27 cellular contexts compared by ENCODE assay signal in the genomic region with DNA sequence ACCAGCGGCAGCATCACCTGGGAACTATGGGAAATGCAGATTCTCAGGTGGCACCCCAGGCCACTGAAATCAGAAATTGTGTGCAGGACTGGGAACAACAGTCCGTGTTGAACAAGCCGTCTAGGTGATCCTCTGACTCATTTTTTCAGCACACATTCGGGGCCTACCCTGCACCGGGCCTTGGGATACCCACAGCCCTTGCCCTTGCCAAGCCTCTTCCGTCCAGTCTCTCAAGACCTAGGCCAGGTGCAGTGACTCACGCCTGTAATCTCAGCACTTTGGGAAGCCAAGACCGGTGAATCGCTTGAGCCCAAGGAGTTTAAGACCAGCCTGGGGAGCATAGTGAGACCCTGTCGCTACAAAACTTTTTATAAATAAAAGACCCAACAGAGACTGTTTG. TPM values are rescaled to one million over a fixed set of nuclear protein-coding genes. Genes with fewer than 3 reads are reported as not detected.
DNase-seq lines count a peak whose midpoint lies in the region; ATAC-seq and TF ChIP-seq lines count a peak whose summit lies in the region.
"Had no signal": no experiment of that assay in that cellular context is flagged by ENCODE, and none has a peak within 500 bp of the region (broad histone marks: within the 10 kb centered on the region; RNA-seq: fewer than 3 reads in every experiment).

No MANE protein-coding gene starts in this region.

- DNase-seq in stimulated activated naive CD8-positive, alpha-beta T cell treated with anti-CD3 and anti-CD28 coated beads, Interleukin-15, amount 100 ng/mL, for 72 hours, result no peak
- DNase-seq in activated B cell treated with CpG ODN at 0.5 μM for 24 hours (no peak), mesenchymal stem cell (no peak), upper lobe of left lung (no peak), WTC11 (ENCODE audit: low spot score) (no peak), GM19238 (ENCODE audit: insufficient read length, low spot score) (no peak)
- DNase-seq: activated CD4-positive, CD25-positive, alpha-beta regulatory T cell; activated CD8-positive, alpha-beta memory T cell treated with anti-CD3 and anti-CD28 coated beads, Interleukin-2, amount 10 ng/mL, durations not matched to agents 7 days and 5 days; Calu3; central memory CD4-positive, alpha-beta T cell; cortex of kidney; DMS79 treated with DMSO at 0.1 percent for 48 hours; erythroblast; HFFc6; NCI-H1694; NCI-H446; NCI-H774; occipital lobe; psoas muscle; SJCRH30; stimulated activated CD4-positive, alpha-beta T cell treated with anti-CD3 and anti-CD28 coated beads, Interleukin-12 subunit alpha, Interleukin-12 subunit beta, amount 100 ng/mL, for 4 hours; stimulated activated CD4-positive, alpha-beta T cell treated with anti-CD3 and anti-CD28 coated beads, Interleukin-2, amount 100 ng/mL, for 48 hours; substantia nigra had no signal

- TF ChIP-seq CTCF in activated B cell treated with CpG ODN at 0.5 μM for 24 hours (IDR thresholded peaks at IDR 0.05) (no peak), upper lobe of left lung (IDR thresholded peaks at IDR 0.05) (no peak), WTC11 (IDR thresholded peaks at IDR 0.05) (no peak)

- H2BK5ac ChIP-seq in mesenchymal stem cell (ENCODE audit: low read depth, low read length, poor library complexity, severe bottlenecking), result no peak overlapping the region

- peaks cover 61% of the 10 kb centered on the region for H3K36me3 Mint-ChIP-seq in stimulated activated naive CD8-positive, alpha-beta T cell treated with anti-CD3 and anti-CD28 coated beads, Interleukin-15, Interleukin-2, amounts not matched to agents 100 ng/mL and 50 ng/mL, for 24 hours (ENCODE audit: low read depth)
- H3K36me3 Mint-ChIP-seq in activated B cell treated with CpG ODN at 0.5 μM for 24 hours (ENCODE audit: low read depth) (peaks cover 68% of the 10 kb centered on the region), WTC11 (no peaks in the 10 kb centered on the region)

- no peaks in the 10 kb centered on the region for H3K9me3 ChIP-seq in mesenchymal stem cell (ENCODE audit: control insufficient read depth, low read length)
- H3K9me3 ChIP-seq in upper lobe of left lung, result no peaks in the 10 kb centered on the region
- H3K9me3 ChIP-seq: psoas muscle, SJCRH30 had no signal

- H3K4me3 Mint-ChIP-seq in stimulated activated naive CD8-positive, alpha-beta T cell treated with anti-CD3 and anti-CD28 coated beads, Interleukin-15, Interleukin-2, amounts not matched to agents 100 ng/mL and 50 ng/mL, for 24 hours, result no peak overlapping the region
- no peak overlapping the region for H3K4me3 Mint-ChIP-seq in stimulated activated naive CD8-positive, alpha-beta T cell treated with anti-CD3 and anti-CD28 coated beads, Interleukin-15, amount 100 ng/mL, for 72 hours
- H3K4me3 Mint-ChIP-seq in activated B cell treated with CpG ODN at 0.5 μM for 24 hours (no peak overlapping the region), WTC11 (no peak overlapping the region)
- H3K4me3 Mint-ChIP-seq: activated CD8-positive, alpha-beta memory T cell treated with anti-CD3 and anti-CD28 coated beads, Interleukin-2, amount 10 ng/mL, durations not matched to agents 7 days and 5 days; activated naive CD8-positive, alpha-beta T cell; HFFc6; mesothelial cell of epicardium had no signal

- no peak for TF ChIP-seq POLR2A in upper lobe of left lung (IDR thresholded peaks at IDR 0.05)

- peak overlapping the region; percentile 46 for H2BK15ac ChIP-seq in mesenchymal stem cell (ENCODE audit: low read depth, poor library complexity, severe bottlenecking)

- H3K4me1 ChIP-seq in mesenchymal stem cell (ENCODE audit: control insufficient read depth, insufficient read depth, low read depth, low read length), result peaks cover 2% of the 10 kb centered on the region
- peaks cover 10 to 18% (median 14%) of the 10 kb centered on the region in 4 donors for H3K4me1 ChIP-seq in upper lobe of left lung
- H3K4me1 ChIP-seq: psoas muscle, SJCRH30 had no signal

- H3K27me3 ChIP-seq in mesenchymal stem cell (ENCODE audit: control insufficient read depth in 1 of 2, insufficient read depth in 1 of 2, low read length in 2 of 2) (no peaks in the 10 kb centered on the region), upper lobe of left lung (no peaks in the 10 kb centered on the region)
- H3K27me3 ChIP-seq: SJCRH30 had no signal

- WGBS in mesenchymal stem cell, result 94% methylated on average over 9 of the region's 10 CpGs
- WGBS in upper lobe of left lung, 2 donors, result 87 to 92% methylated on average over 9 to 10 of the region's 10 CpGs

- H4K8ac ChIP-seq in mesenchymal stem cell (ENCODE audit: low read length), result no peak overlapping the region

- peak overlapping the region; percentile 32 for H4K91ac ChIP-seq in mesenchymal stem cell (ENCODE audit: low read length)

- no peak overlapping the region for H3K9ac ChIP-seq in mesenchymal stem cell (ENCODE audit: low read length)

- peaks cover 17% of the 10 kb centered on the region for H3K79me1 ChIP-seq in mesenchymal stem cell (replicated peaks; ENCODE audit: low read length, poor library complexity, severe bottlenecking)

- H3K23ac ChIP-seq in mesenchymal stem cell (ENCODE audit: low read length in 2 of 2), result no peak overlapping the region

- TF ChIP-seq EP300 in upper lobe of left lung (IDR thresholded peaks at IDR 0.05), result no peak

- H3K18ac ChIP-seq in mesenchymal stem cell (ENCODE audit: low read depth in 1 of 2, low read length in 2 of 2), result no peak overlapping the region

- H3K4ac ChIP-seq in mesenchymal stem cell (ENCODE audit: low read depth in 1 of 2, low read length in 2 of 2), result no peak overlapping the region

- peak overlapping the region; percentile 61 for H3K27ac Mint-ChIP-seq in stimulated activated naive CD8-positive, alpha-beta T cell treated with anti-CD3 and anti-CD28 coated beads, Interleukin-15, Interleukin-2, amounts not matched to agents 100 ng/mL and 50 ng/mL, for 24 hours
- no peak overlapping the region for H3K27ac Mint-ChIP-seq in stimulated activated naive CD8-positive, alpha-beta T cell treated with anti-CD3 and anti-CD28 coated beads, Interleukin-15, amount 100 ng/mL, for 72 hours
- H3K27ac Mint-ChIP-seq in activated B cell treated with CpG ODN at 0.5 μM for 24 hours (peak overlapping the region; percentile 73), WTC11 (no peak overlapping the region)
- H3K27ac Mint-ChIP-seq: activated CD8-positive, alpha-beta memory T cell treated with anti-CD3 and anti-CD28 coated beads, Interleukin-2, amount 10 ng/mL, durations not matched to agents 7 days and 5 days; HFFc6; mesothelial cell of epicardium had no signal

- peaks cover 42 to 59% of the 10 kb centered on the region in 2 experiments for H3K36me3 ChIP-seq in mesenchymal stem cell (ENCODE audit: control insufficient read depth in 1 of 2, insufficient read depth in 2 of 2, low read depth in 1 of 2, low read length in 2 of 2)
- peaks cover 3 to 59% (median 29%) of the 10 kb centered on the region in 4 donors for H3K36me3 ChIP-seq in upper lobe of left lung

- H3K27ac ChIP-seq in mesenchymal stem cell (ENCODE audit: low read length, poor library complexity, severe bottlenecking) (no peak overlapping the region), upper lobe of left lung (peak overlapping the region; percentile 23 to 77 (median 61))
- H3K27ac ChIP-seq: psoas muscle, SJCRH30 had no signal

- no peak overlapping the region for H2AFZ ChIP-seq in mesenchymal stem cell (ENCODE audit: low read depth, low read length)

- H3K4me2 ChIP-seq in mesenchymal stem cell (ENCODE audit: low read length, poor library complexity, severe bottlenecking), result no peak overlapping the region

- H3K9me3 Mint-ChIP-seq in stimulated activated naive CD8-positive, alpha-beta T cell treated with anti-CD3 and anti-CD28 coated beads, Interleukin-15, Interleukin-2, amounts not matched to agents 100 ng/mL and 50 ng/mL, for 24 hours, result no peaks in the 10 kb centered on the region
- H3K9me3 Mint-ChIP-seq in stimulated activated naive CD8-positive, alpha-beta T cell treated with anti-CD3 and anti-CD28 coated beads, Interleukin-15, amount 100 ng/mL, for 72 hours, result no peaks in the 10 kb centered on the region
- H3K9me3 Mint-ChIP-seq in activated B cell treated with CpG ODN at 0.5 μM for 24 hours (no peaks in the 10 kb centered on the region), WTC11 (no peaks in the 10 kb centered on the region)
- H3K9me3 Mint-ChIP-seq: HFFc6, mesothelial cell of epicardium had no signal

- H3K4me3 ChIP-seq in mesenchymal stem cell (ENCODE audit: insufficient read depth in 1 of 2, low read depth in 1 of 2, low read length in 2 of 2) (no peak overlapping the region), upper lobe of left lung (no peak overlapping the region)
- H3K4me3 ChIP-seq: psoas muscle, SJCRH30 had no signal

- H3K27me3 Mint-ChIP-seq in stimulated activated naive CD8-positive, alpha-beta T cell treated with anti-CD3 and anti-CD28 coated beads, Interleukin-15, Interleukin-2, amounts not matched to agents 100 ng/mL and 50 ng/mL, for 24 hours, result no peaks in the 10 kb centered on the region
- H3K27me3 Mint-ChIP-seq in stimulated activated naive CD8-positive, alpha-beta T cell treated with anti-CD3 and anti-CD28 coated beads, Interleukin-15, amount 100 ng/mL, for 72 hours, result no peaks in the 10 kb centered on the region
- no peaks in the 10 kb centered on the region for H3K27me3 Mint-ChIP-seq in activated B cell treated with CpG ODN at 0.5 μM for 24 hours
- peaks cover 19% of the 10 kb centered on the region for H3K27me3 Mint-ChIP-seq in WTC11 (ENCODE audit: low read depth)
- H3K27me3 Mint-ChIP-seq: activated CD8-positive, alpha-beta memory T cell treated with anti-CD3 and anti-CD28 coated beads, Interleukin-2, amount 10 ng/mL, durations not matched to agents 7 days and 5 days; activated naive CD8-positive, alpha-beta T cell had no signal

- H3K4me1 Mint-ChIP-seq in stimulated activated naive CD8-positive, alpha-beta T cell treated with anti-CD3 and anti-CD28 coated beads, Interleukin-15, Interleukin-2, amounts not matched to agents 100 ng/mL and 50 ng/mL, for 24 hours (ENCODE audit: low read depth), result peaks cover 51% of the 10 kb centered on the region
- H3K4me1 Mint-ChIP-seq in stimulated activated naive CD8-positive, alpha-beta T cell treated with anti-CD3 and anti-CD28 coated beads, Interleukin-15, amount 100 ng/mL, for 72 hours, result peaks cover 45% of the 10 kb centered on the region
- peaks cover 39% of the 10 kb centered on the region for H3K4me1 Mint-ChIP-seq in activated B cell treated with CpG ODN at 0.5 μM for 24 hours
- peaks cover 25% of the 10 kb centered on the region for H3K4me1 Mint-ChIP-seq in WTC11
- H3K4me1 Mint-ChIP-seq: mesothelial cell of epicardium had no signal

- no peak overlapping the region for H2BK12ac ChIP-seq in mesenchymal stem cell (ENCODE audit: low read length in 2 of 2)

- H2AK5ac ChIP-seq in mesenchymal stem cell (ENCODE audit: low read length, severe bottlenecking), result no peak overlapping the region

- intact Hi-C loops in activated B cell treated with CpG ODN at 0.5 μM for 24 hours (cut with micrococcal nuclease), result no loop called here

- no peak overlapping the region for H2BK120ac ChIP-seq in mesenchymal stem cell (ENCODE audit: low read depth, low read length)

- ATAC-seq in stimulated activated naive CD8-positive, alpha-beta T cell treated with anti-CD3 and anti-CD28 coated beads, Interleukin-15, amount 100 ng/mL, for 72 hours, result no peak
- no peak for ATAC-seq in activated B cell treated with CpG ODN at 0.5 μM for 24 hours (ENCODE audit: low read depth)
- peak; percentile 23 to 30 for ATAC-seq in upper lobe of left lung (ENCODE audit: low FRiP score in 2 of 2)
- ATAC-seq in WTC11, result no peak
- ATAC-seq in GM21526 (IDR thresholded peaks at IDR 0.05; ENCODE audit: low FRiP score, unreplicated experiment), result no peak
- ATAC-seq: activated CD8-positive, alpha-beta memory T cell treated with anti-CD3 and anti-CD28 coated beads, Interleukin-2, amount 10 ng/mL, durations not matched to agents 7 days and 5 days; psoas muscle had no signal

- POLR2A ChIA-PET in activated B cell treated with CpG ODN at 0.5 μM for 24 hours (lab: Charles Lee), result interaction anchor here (0.6 to 3.3 kb wide), 8 partner anchors 10 to 1248 kb away, joined by 3 to 31 read pairs (median 4); a partner anchor contains a TSS
- POLR2A ChIA-PET in WTC11 (lab: Charles Lee), result no interaction called here

- CTCF ChIA-PET in activated B cell treated with CpG ODN at 0.5 μM for 24 hours (lab: Charles Lee), result interaction anchor here (0.6 to 1.7 kb wide), 3 partner anchors 11 to 18 kb away, joined by 4 to 5 read pairs (median 4); a partner anchor contains a TSS
- CTCF ChIA-PET in WTC11 (lab: Charles Lee), result interaction anchor here (0.7 to 1.8 kb wide), 4 partner anchors 11 to 868 kb away, joined by 3 to 5 read pairs (median 3); no protein-coding TSS in a partner anchor

- H3K14ac ChIP-seq in mesenchymal stem cell (ENCODE audit: low read length in 2 of 2), result no peak overlapping the region

RNA-seq across cellular contexts. Expression of a gene that starts 18.3 kb away (rescaled TPM):
- total RNA-seq in activated B cell treated with CpG ODN at 0.5 μM for 24 hours, result 80.7 and 88.5 TPM in 2 replicates
- 208 TPM for polyA plus RNA-seq in mesenchymal stem cell (2013, experiment 1 of 2)
- polyA plus RNA-seq in mesenchymal stem cell (2013, experiment 2 of 2), result 203 TPM
- 100 to 1,000 TPM in 2 of 6 donors, 10 to 100 TPM in 4; 28.5 to 138 (median 76.8) TPM for total RNA-seq in upper lobe of left lung
- total RNA-seq in WTC11 (2021), result 10.4 to 11.8 TPM (median 11.0 TPM) in 3 replicates

RNA-seq across cellular contexts. Expression of a gene that starts 25.5 kb away (rescaled TPM):
- 61.7 and 65.3 TPM in 2 replicates for total RNA-seq in activated B cell treated with CpG ODN at 0.5 μM for 24 hours
- polyA plus RNA-seq in mesenchymal stem cell (2013, experiment 1 of 2), result 15.9 TPM
- 16.0 TPM for polyA plus RNA-seq in mesenchymal stem cell (2013, experiment 2 of 2)
- total RNA-seq in upper lobe of left lung, result 10 to 100 TPM; 22.0 to 36.7 (median 27.0) TPM
- total RNA-seq in WTC11 (2021), result 29.7 to 31.4 TPM (median 30.8 TPM) in 3 replicates

RNA-seq across cellular contexts. Expression of a gene that starts 28.5 kb away (rescaled TPM):
- 11.7 and 14.2 TPM in 2 replicates for total RNA-seq in activated B cell treated with CpG ODN at 0.5 μM for 24 hours
- 4.2 TPM for polyA plus RNA-seq in mesenchymal stem cell (2013, experiment 1 of 2)
- 4.5 TPM for polyA plus RNA-seq in mesenchymal stem cell (2013, experiment 2 of 2)
- 10 to 100 TPM in 3 of 6 donors, 1 to 10 TPM in 2, not detected in 1; 7.0 to 17.2 (median 10.3) TPM for total RNA-seq in upper lobe of left lung
- 4.5 to 6.3 TPM (median 4.7 TPM) in 3 replicates for total RNA-seq in WTC11 (2021)

RNA-seq across cellular contexts. Expression of a gene that starts 40.9 kb away (rescaled TPM):
- total RNA-seq in activated B cell treated with CpG ODN at 0.5 μM for 24 hours (3.7 and 4.6 TPM in 2 replicates), upper lobe of left lung (10 to 100 TPM; 18.7 to 65.0 (median 29.3) TPM), WTC11 (2021) (5.3 to 6.0 TPM (median 5.3 TPM) in 3 replicates)
- polyA plus RNA-seq in mesenchymal stem cell (2013, experiment 1 of 2), result 6.4 TPM
- polyA plus RNA-seq in mesenchymal stem cell (2013, experiment 2 of 2), result 6.8 TPM

Comparison
In these comparisons a context has a peak if more than half of its experiments do, and no peak if none do; other contexts are left out.
1. H3K27ac Mint-ChIP-seq: peak in stimulated activated naive CD8-positive, alpha-beta T cell treated with anti-CD3 and anti-CD28 coated beads, Interleukin-15, Interleukin-2, amounts not matched to agents 100 ng/mL and 50 ng/mL, for 24 hours (single experiment) and activated B cell treated with CpG ODN at 0.5 μM for 24 hours (single experiment); none in stimulated activated naive CD8-positive, alpha-beta T cell treated with anti-CD3 and anti-CD28 coated beads, Interleukin-15, amount 100 ng/mL, for 72 hours (0 of 2) and WTC11 (single experiment).
2. ATAC-seq: peak in upper lobe of left lung (2 of 2); none in stimulated activated naive CD8-positive, alpha-beta T cell treated with anti-CD3 and anti-CD28 coated beads, Interleukin-15, amount 100 ng/mL, for 72 hours (single experiment), activated B cell treated with CpG ODN at 0.5 μM for 24 hours (single experiment), WTC11 (single experiment) and GM21526 (single experiment).